In the genomic region with DNA sequence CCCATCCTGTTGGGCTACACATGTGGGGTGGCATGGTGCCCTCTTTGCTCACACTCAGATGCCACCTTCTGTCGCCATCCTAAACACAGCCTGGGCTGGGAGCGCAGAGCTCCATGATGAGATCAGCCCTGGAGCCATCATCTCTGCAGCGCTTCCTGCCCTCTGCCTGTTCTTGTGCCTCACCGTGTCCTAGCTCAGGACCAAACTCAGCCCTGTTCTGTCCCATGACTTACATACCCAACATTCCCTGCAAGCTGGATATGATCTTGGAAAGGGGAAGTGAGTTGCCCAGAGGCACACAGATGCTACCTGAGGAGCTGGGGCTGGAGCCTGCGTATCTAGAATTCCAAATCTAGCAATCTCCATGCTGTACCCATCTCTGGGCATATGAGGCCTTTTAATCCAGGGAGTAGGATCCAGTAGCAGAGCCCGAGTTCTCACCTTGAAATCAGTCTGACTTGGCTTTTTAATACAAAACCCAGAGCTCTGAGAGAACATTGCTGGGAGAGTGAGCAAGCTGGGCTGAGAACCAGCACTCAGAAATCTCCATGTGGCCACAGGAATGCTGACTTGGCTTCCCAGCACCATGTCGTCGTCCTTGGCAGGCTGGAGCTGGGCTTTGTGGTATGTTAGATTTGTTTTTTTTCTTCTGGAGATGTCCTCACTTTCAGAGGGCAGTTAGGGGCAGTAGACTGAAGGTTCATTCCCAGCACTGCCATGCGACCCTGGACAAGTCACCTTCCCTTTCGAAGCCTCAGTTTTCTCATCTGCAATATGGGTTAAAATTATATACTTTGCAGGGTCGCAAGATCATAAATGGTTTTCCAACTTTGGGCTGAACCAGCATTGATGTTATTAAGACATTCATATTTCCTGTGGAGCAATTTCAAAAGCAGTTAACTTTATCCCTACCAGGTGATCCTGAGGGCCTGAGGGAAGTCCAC, we compare ENCODE assay signal across 10 cellular contexts. TPM values are rescaled to one million over a fixed set of nuclear protein-coding genes. Genes with fewer than 3 reads are reported as not detected.
A peak's percentile ranks its signal among the peaks of the same experiment; 100 is the strongest.
DNase-seq lines count a peak whose midpoint lies in the region; ATAC-seq, FAIRE-seq and TF ChIP-seq lines count a peak whose summit lies in the region.
"Had no signal": no experiment of that assay in that cellular context is flagged by ENCODE, and none has a peak within 500 bp of the region (broad histone marks: within the 10 kb centered on the region; RNA-seq: fewer than 3 reads in every experiment).

No MANE protein-coding gene starts in this region.

- ATAC-seq in body of pancreas (peak; percentile 33), HG03139 (IDR thresholded peaks at IDR 0.05; ENCODE audit: unreplicated experiment) (no peak)
- ATAC-seq: naive thymus-derived CD8-positive, alpha-beta T cell had no signal

- no peak overlapping the region for H3K4me3 ChIP-seq in body of pancreas
- no peak overlapping the region for H3K4me3 ChIP-seq in kidney (ENCODE audit: low read length in 2 of 2)
- H3K4me3 ChIP-seq in stomach, result peak overlapping the region in 2 of 4 donors; percentile 0 to 45
- H3K4me3 ChIP-seq: PC-9 had no signal

- H3K9me3 ChIP-seq in body of pancreas, result no peaks in the 10 kb centered on the region
- no peaks in the 10 kb centered on the region for H3K9me3 ChIP-seq in kidney (ENCODE audit: control insufficient read depth in 1 of 2, low read length in 2 of 2)
- no peaks in the 10 kb centered on the region for H3K9me3 ChIP-seq in stomach

- H3K4me1 ChIP-seq in body of pancreas (peaks cover 12% of the 10 kb centered on the region), kidney (ENCODE audit: control insufficient read depth in 1 of 2, insufficient read depth in 1 of 2, low read depth in 1 of 2, low read length in 2 of 2) (peaks cover 3 to 15% of the 10 kb centered on the region in 2 donors), stomach (peaks cover 12 to 32% (median 24%) of the 10 kb centered on the region in 4 donors)

- no peak for FAIRE-seq in kidney (lab: Jason Lieb, UNC)

- no peak for TF ChIP-seq POLR2A in body of pancreas (IDR thresholded peaks at IDR 0.05)
- no peak for TF ChIP-seq POLR2A in stomach (IDR thresholded peaks at IDR 0.05)

- TF ChIP-seq CTCF in body of pancreas (IDR thresholded peaks at IDR 0.05) (no peak), kidney (IDR thresholded peaks at IDR 0.05; ENCODE audit: borderline replicate concordance, extremely low read depth, insufficient read depth) (no peak), stomach (IDR thresholded peaks at IDR 0.05) (no peak), GM10266 (IDR thresholded peaks at IDR 0.05; ENCODE audit: control insufficient read depth, insufficient read depth, low read depth, missing control alignments) (no peak)

- TF ChIP-seq EP300 in stomach (IDR thresholded peaks at IDR 0.05), result no peak

- DNase-seq in H4 (ENCODE audit: low spot score) (peak; percentile 93), body of pancreas (peak in 3 of 4 donors; percentile 34 to 63 (median 52)), kidney (peak; percentile 87), stomach (peak; percentile 44), activated gamma-delta T cell (lab: John Stamatoyannopoulos, UW) (no peak), COLO668 (lab: John Stamatoyannopoulos, UW; ENCODE audit: unreplicated experiment) (no peak), GM10266 (ENCODE audit: extremely low spot score) (no peak)

- H3K36me3 ChIP-seq in body of pancreas (replicated peaks in 1 of 2; ENCODE audit: insufficient read depth in 1 of 2, low read depth in 2 of 2), result no peaks in the 10 kb centered on the region
- H3K36me3 ChIP-seq in kidney (ENCODE audit: control insufficient read depth in 1 of 2, insufficient read depth in 2 of 2, low read length in 2 of 2), result no peaks in the 10 kb centered on the region
- no peaks in the 10 kb centered on the region for H3K36me3 ChIP-seq in stomach

- H3K27me3 ChIP-seq in body of pancreas (peaks cover 0 to 11% of the 10 kb centered on the region in 2 donors), stomach (peaks cover 5 to 61% (median 21%) of the 10 kb centered on the region in 3 donors)

- no peak overlapping the region for H3K9ac ChIP-seq in kidney (ENCODE audit: low read length in 2 of 2)

- intact Hi-C loops in body of pancreas (cut with DNase I), result loop anchor here (5.0 kb wide), 2 partner anchors 65 to 145 kb away; no protein-coding TSS in a partner anchor
- intact Hi-C loops in kidney (cut with DNase I), result no loop called here
- intact Hi-C loops in stomach (cut with DNase I; ENCODE audit: low total_unique reads), result loop anchor here (10.0 kb wide), 1 partner anchor 143 kb away; no protein-coding TSS in a partner anchor

- WGBS in body of pancreas, 2 donors, result 65 to 72% methylated on average over 9 to 11 of the region's 11 CpGs
- WGBS in stomach, 5 donors, result 57 to 79% (median 71%) methylated on average over 10 to 11 of the region's 11 CpGs

- H3K27ac ChIP-seq in body of pancreas (no peak overlapping the region), kidney (ENCODE audit: low read depth in 2 of 2, low read length in 2 of 2) (no peak overlapping the region), stomach (peak overlapping the region in 2 of 5 donors; percentile 13 to 61)
- H3K27ac ChIP-seq: PC-9 had no signal

RNA-seq across cellular contexts. Expression of a gene that starts 2.6 kb away (rescaled TPM):
- total RNA-seq in H4 (2014; rRNA removed; shearing (Covaris generic)), result 0.14 TPM in 1 of 2 replicates, not detected in the other
- total RNA-seq in body of pancreas (10 to 100 TPM in 1 of 2 donors, 1 to 10 TPM in 1; 3.4 to 10.9 TPM), kidney (8.4 TPM), stomach (10 to 100 TPM in 1 of 5 donors, 1 to 10 TPM in 2, not detected in 2; 2.9 to 12.0 (median 3.5) TPM)
- polyA plus RNA-seq in kidney (ENCODE audit: insufficient read depth, low read depth, low replicate concordance) (133 TPM), stomach (10 to 100 TPM in 2 of 3 donors, 1 to 10 TPM in 1; 2.9 to 11.3 (median 10.5) TPM)
- total RNA-seq: naive thymus-derived CD8-positive, alpha-beta T cell; PC-9 had no signal
- polyA plus RNA-seq: naive thymus-derived CD8-positive, alpha-beta T cell had no signal

Comparison
In these comparisons a context has a peak if more than half of its experiments do, and no peak if none do; other contexts are left out.
1. DNase-seq: peak in H4 (single experiment), body of pancreas (3 of 4), kidney (single experiment) and stomach (single experiment); none in activated gamma-delta T cell (single experiment), COLO668 (single experiment) and GM10266 (single experiment).